ENCODE assay signal across 15 cellular contexts in genomic region chr12:58575281-58575680, GRCh38.
DNase-seq lines count a peak whose midpoint lies in the region; ATAC-seq and TF ChIP-seq lines count a peak whose summit lies in the region.
"Had no signal": no experiment of that assay in that cellular context is flagged by ENCODE, and none has a peak within 500 bp of the region (broad histone marks: within the 10 kb centered on the region; RNA-seq: fewer than 3 reads in every experiment).

No MANE protein-coding gene starts in this region.

- ATAC-seq in mucosa of descending colon = peak; percentile 42
- ATAC-seq: activated CD4-positive, alpha-beta T cell treated with anti-CD3 and anti-CD28 coated beads for 36 hours; stimulated activated naive CD8-positive, alpha-beta T cell treated with anti-CD3 and anti-CD28 coated beads, Interleukin-15, Interleukin-2, amounts not matched to agents 100 U/mL and 50 U/mL, for 24 hours had no signal

- H3K36me3 ChIP-seq in MM.1S (replicated peaks; ENCODE audit: insufficient read depth, low read length) = no peaks in the 10 kb centered on the region
- no peaks in the 10 kb centered on the region for H3K36me3 ChIP-seq in colonic mucosa
- H3K36me3 ChIP-seq in mucosa of descending colon (ENCODE audit: low read depth) = no peaks in the 10 kb centered on the region
- H3K36me3 ChIP-seq in WERI-Rb-1 = no peaks in the 10 kb centered on the region
- no peaks in the 10 kb centered on the region for H3K36me3 ChIP-seq in CD4-positive, alpha-beta memory T cell (ENCODE audit: insufficient read depth, low read length)

- H2AFZ ChIP-seq in MM.1S (ENCODE audit: low read length) = 0 out of 2 replicates have a peak overlapping the region, but pooled peaks have one; percentile 3

- no peaks in the 10 kb centered on the region for H3K79me2 ChIP-seq in MM.1S (ENCODE audit: low read length)

- H3K4me1 Mint-ChIP-seq in CD4-positive, alpha-beta memory T cell = no peaks in the 10 kb centered on the region
- H3K4me1 Mint-ChIP-seq: activated CD4-positive, alpha-beta T cell treated with anti-CD3 and anti-CD28 coated beads for 36 hours; activated naive CD4-positive, alpha-beta T cell treated with anti-CD3 and anti-CD28 coated beads, Interleukin-2, amount 50 U/mL, for 24 hours; B cell; IgD-negative memory B cell; nephron progenitor cell had no signal

- no peaks in the 10 kb centered on the region for H3K9me3 ChIP-seq in MM.1S (replicated peaks; ENCODE audit: insufficient read depth, low read length)
- H3K9me3 ChIP-seq in colonic mucosa = no peaks in the 10 kb centered on the region
- H3K9me3 ChIP-seq in mucosa of descending colon = no peaks in the 10 kb centered on the region
- no peaks in the 10 kb centered on the region for H3K9me3 ChIP-seq in WERI-Rb-1 (ENCODE audit: severe bottlenecking)
- no peaks in the 10 kb centered on the region for H3K9me3 ChIP-seq in CD4-positive, alpha-beta memory T cell (ENCODE audit: control insufficient read depth in 1 of 2, low read length in 2 of 2)

- no peaks in the 10 kb centered on the region for H3K4me1 ChIP-seq in MM.1S (ENCODE audit: low read length)
- H3K4me1 ChIP-seq in colonic mucosa = no peaks in the 10 kb centered on the region
- H3K4me1 ChIP-seq in mucosa of descending colon (ENCODE audit: low read depth) = no peaks in the 10 kb centered on the region
- H3K4me1 ChIP-seq in CD4-positive, alpha-beta memory T cell (ENCODE audit: insufficient read depth, low read length) = no peaks in the 10 kb centered on the region

- H3K4me3 ChIP-seq in MM.1S (ENCODE audit: low read length) (no peak overlapping the region), colonic mucosa (no peak overlapping the region), mucosa of descending colon (no peak overlapping the region), WERI-Rb-1 (ENCODE audit: low read depth, low read length) (no peak overlapping the region)
- no peak overlapping the region for H3K4me3 ChIP-seq in CD4-positive, alpha-beta memory T cell (ENCODE audit: low read length in 2 of 2)

- DNase-seq in AG08396 (ENCODE audit: low spot score) (peak; percentile 48), MM.1S (peak; percentile 33), colonic mucosa (peak; percentile 21), mucosa of descending colon (peak in 1 of 3 donors; percentile 6), LoVo (ENCODE audit: low spot score) (no peak), WERI-Rb-1 (no peak), nucleus accumbens (lab: John Stamatoyannopoulos, UW) (no peak)
- no peak for DNase-seq in CD4-positive, alpha-beta memory T cell
- DNase-seq: activated CD4-positive, alpha-beta T cell treated with anti-CD3 and anti-CD28 coated beads for 36 hours; nephron progenitor cell; stimulated activated CD4-positive, alpha-beta T cell treated with anti-CD3 and anti-CD28 coated beads, Interleukin-1b, Interleukin-23, amount 100 ng/mL, for 48 hours; stimulated activated naive CD8-positive, alpha-beta T cell treated with anti-CD3 and anti-CD28 coated beads, Interleukin-15, Interleukin-2, amounts not matched to agents 100 U/mL and 50 U/mL, for 24 hours had no signal

- H3K27me3 Mint-ChIP-seq in CD4-positive, alpha-beta memory T cell = no peaks in the 10 kb centered on the region
- H3K27me3 Mint-ChIP-seq: activated naive CD4-positive, alpha-beta T cell treated with anti-CD3 and anti-CD28 coated beads, Interleukin-2, amount 50 U/mL, for 24 hours; B cell; IgD-negative memory B cell had no signal

- H3K27ac ChIP-seq in MM.1S (ENCODE audit: low read length) (no peak overlapping the region), colonic mucosa (no peak overlapping the region), WERI-Rb-1 (no peak overlapping the region)
- no peak overlapping the region for H3K27ac ChIP-seq in CD4-positive, alpha-beta memory T cell (ENCODE audit: low read depth, low read length)

- POLR2A ChIA-PET in CD4-positive, alpha-beta memory T cell (lab: Charles Lee; ENCODE audit: partially characterized antibody) = no interaction called here

- no peak overlapping the region for H3K4me3 Mint-ChIP-seq in CD4-positive, alpha-beta memory T cell
- H3K4me3 Mint-ChIP-seq: activated CD4-positive, alpha-beta T cell treated with anti-CD3 and anti-CD28 coated beads for 36 hours; activated naive CD4-positive, alpha-beta T cell treated with anti-CD3 and anti-CD28 coated beads, Interleukin-2, amount 50 U/mL, for 24 hours; B cell; IgD-negative memory B cell; nephron progenitor cell had no signal

- no peaks in the 10 kb centered on the region for H3K9me2 ChIP-seq in MM.1S (replicated peaks; ENCODE audit: insufficient read depth, low read length)

- CTCF ChIA-PET in CD4-positive, alpha-beta memory T cell (lab: Charles Lee; ENCODE audit: partially characterized antibody) = no interaction called here

- H3K27me3 ChIP-seq in MM.1S (replicated peaks; ENCODE audit: insufficient read depth, low read length) (no peaks in the 10 kb centered on the region), colonic mucosa (no peaks in the 10 kb centered on the region), WERI-Rb-1 (ENCODE audit: insufficient read depth, low read depth, severe bottlenecking) (no peaks in the 10 kb centered on the region)
- no peaks in the 10 kb centered on the region for H3K27me3 ChIP-seq in CD4-positive, alpha-beta memory T cell (ENCODE audit: insufficient read depth, low read length)

- H3K36me3 Mint-ChIP-seq in CD4-positive, alpha-beta memory T cell = no peaks in the 10 kb centered on the region
- H3K36me3 Mint-ChIP-seq: activated naive CD4-positive, alpha-beta T cell treated with anti-CD3 and anti-CD28 coated beads, Interleukin-2, amount 50 U/mL, for 24 hours; IgD-negative memory B cell had no signal

- H3F3A ChIP-seq in MM.1S (ENCODE audit: insufficient read depth, low read length) = no peaks in the 10 kb centered on the region

- intact Hi-C loops in colonic mucosa (cut with DNase I) = no loop called here
- intact Hi-C loops in mucosa of descending colon (cut with DNase I, micrococcal nuclease) = no loop called here
- intact Hi-C loops in CD4-positive, alpha-beta memory T cell (cut with micrococcal nuclease) = no loop called here

- no peaks in the 10 kb centered on the region for H4K20me1 ChIP-seq in MM.1S (ENCODE audit: insufficient read depth, low read length)

- H3K27ac Mint-ChIP-seq in CD4-positive, alpha-beta memory T cell = no peak overlapping the region
- H3K27ac Mint-ChIP-seq: activated CD4-positive, alpha-beta T cell treated with anti-CD3 and anti-CD28 coated beads for 36 hours; activated naive CD4-positive, alpha-beta T cell treated with anti-CD3 and anti-CD28 coated beads, Interleukin-2, amount 50 U/mL, for 24 hours; B cell; IgD-negative memory B cell; nephron progenitor cell had no signal

- H3K9ac ChIP-seq in MM.1S (ENCODE audit: low read length) (no peak overlapping the region), colonic mucosa (ENCODE audit: low read depth in 2 of 2, low read length in 2 of 2) (no peak overlapping the region)

- peaks cover 0 to 3% (median 0%) of the 10 kb centered on the region in 8 donors for H3K9me3 Mint-ChIP-seq in CD4-positive, alpha-beta memory T cell
- H3K9me3 Mint-ChIP-seq: activated naive CD4-positive, alpha-beta T cell treated with anti-CD3 and anti-CD28 coated beads, Interleukin-2, amount 50 U/mL, for 24 hours; nephron progenitor cell had no signal

- 0 out of 2 replicates have a peak overlapping the region, but pooled peaks have one; percentile 3 for H3K4me2 ChIP-seq in MM.1S (ENCODE audit: low read depth, low read length)

- TF ChIP-seq CTCF in MM.1S (IDR thresholded peaks at IDR 0.05; ENCODE audit: low read length) (no peak), colonic mucosa (IDR thresholded peaks at IDR 0.05) (no peak), mucosa of descending colon (IDR thresholded peaks at IDR 0.05) (no peak), WERI-Rb-1 (IDR thresholded peaks at IDR 0.05; ENCODE audit: low read depth, low read length) (no peak)

Comparison
In these comparisons a context has a peak if more than half of its experiments do, and no peak if none do; other contexts are left out.
1. DNase-seq: peak in AG08396 (single experiment), MM.1S (single experiment) and colonic mucosa (single experiment); none in LoVo (single experiment), WERI-Rb-1 (single experiment), CD4-positive, alpha-beta memory T cell (0 of 5) and nucleus accumbens (0 of 56).